In genomic region chr4:23779839-23780238, GRCh38 we compare ENCODE assay signal across 21 cellular contexts.
"Had no signal": no experiment of that assay in that cellular context is flagged by ENCODE, and none has a peak within 500 bp of the region (broad histone marks: within the 10 kb centered on the region; RNA-seq: fewer than 3 reads in every experiment).

No MANE protein-coding gene starts in this region.

- H3K4me1 ChIP-seq: esophagus squamous epithelium, foreskin keratinocyte, right atrium auricular region, sigmoid colon, testis, tibial nerve had no signal

- DNase-seq: effector memory CD8-positive, alpha-beta T cell; esophagus squamous epithelium; foreskin keratinocyte; head of caudate nucleus; mammary epithelial cell; mucosa of descending colon; naive thymus-derived CD8-positive, alpha-beta T cell; posterior cingulate gyrus; sigmoid colon; stimulated activated CD4-positive, alpha-beta T cell treated with anti-CD3 and anti-CD28 coated beads, Interleukin-2, amount 100 ng/mL, for 24 hours; stimulated activated CD4-positive, alpha-beta T cell treated with anti-CD3 and anti-CD28 coated beads, Interleukin-4, amount 100 ng/mL, for 4 hours; stimulated activated naive B cell treated with anti-CD40 and anti-IgM and Interleukin-4, amounts not matched to agents 10 μg/mL and 1 μg/mL and 100 μg/mL, for 72 hours; stimulated activated naive CD8-positive, alpha-beta T cell treated with anti-CD3 and anti-CD28 coated beads, Interleukin-15, amount 100 ng/mL, for 72 hours; testis had no signal

- H3K4me2 ChIP-seq: hepatocyte had no signal

- H2AFZ ChIP-seq: hepatocyte had no signal

- H3K4me3 ChIP-seq: esophagus squamous epithelium, hepatocyte, mucosa of descending colon, right atrium auricular region, sigmoid colon, skin epidermis, testis, tibial nerve had no signal

- H3K79me2 ChIP-seq: hepatocyte had no signal

- H3K27ac ChIP-seq: epithelial cell of prostate, esophagus squamous epithelium, foreskin keratinocyte, hepatocyte, neutrophil, right atrium auricular region, sigmoid colon, skin epidermis, testis, tibial nerve had no signal

- ATAC-seq: effector memory CD8-positive, alpha-beta T cell; foreskin keratinocyte; left lobe of liver; mucosa of descending colon; naive thymus-derived CD8-positive, alpha-beta T cell; stimulated activated naive B cell treated with anti-CD40 and anti-IgM and Interleukin-4, amounts not matched to agents 10 μg/mL and 1 μg/mL and 100 μg/mL, for 72 hours; stimulated activated naive CD8-positive, alpha-beta T cell treated with anti-CD3 and anti-CD28 coated beads, Interleukin-15, amount 100 ng/mL, for 72 hours had no signal

- H3K36me3 ChIP-seq: esophagus squamous epithelium, neutrophil, right atrium auricular region, sigmoid colon, tibial nerve had no signal

- H3K27me3 ChIP-seq: esophagus squamous epithelium, foreskin keratinocyte, hepatocyte, neutrophil, right atrium auricular region, sigmoid colon, testis, tibial nerve had no signal
